Comparison of ENCODE assay signal across 20 cellular contexts in the genomic region with DNA sequence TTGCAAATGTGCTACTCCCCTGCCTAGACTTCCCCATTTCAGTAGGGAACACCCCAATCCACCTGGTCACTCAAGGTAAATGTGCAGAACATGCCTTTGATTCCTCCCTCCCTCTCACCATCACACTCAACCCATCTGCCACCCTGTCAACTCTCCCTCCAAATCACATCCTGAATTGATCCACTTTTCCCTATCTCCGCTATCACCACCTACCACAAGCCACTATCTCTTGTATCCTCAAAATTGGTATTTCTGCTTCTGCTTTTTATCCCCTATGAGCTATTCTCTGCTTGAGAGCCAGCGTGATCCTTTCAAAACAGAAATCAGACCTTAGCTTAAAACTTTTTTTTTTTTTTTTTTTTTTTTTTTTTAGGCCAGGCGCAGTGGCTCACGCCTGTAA.
"Had no signal": no experiment of that assay in that cellular context is flagged by ENCODE, and none has a peak within 500 bp of the region (broad histone marks: within the 10 kb centered on the region; RNA-seq: fewer than 3 reads in every experiment).

No MANE protein-coding gene starts in this region.

- H3K27me3 ChIP-seq: esophagus squamous epithelium, right lobe of liver, tibial artery, upper lobe of left lung, uterus had no signal

- H3K4me3 ChIP-seq: esophagus squamous epithelium, psoas muscle, right lobe of liver, tibial artery, upper lobe of left lung, uterus had no signal

- H3K36me3 ChIP-seq: esophagus squamous epithelium, right lobe of liver, tibial artery, upper lobe of left lung, uterus had no signal

- H3K9me3 Mint-ChIP-seq: stimulated activated effector memory CD8-positive, alpha-beta T cell treated with anti-CD3 and anti-CD28 coated beads, Interleukin-12 subunit alpha, Interleukin-12 subunit beta, amount 100 ng/mL, for 72 hours; stimulated activated naive CD8-positive, alpha-beta T cell treated with anti-CD3 and anti-CD28 coated beads, Interleukin-15, Interleukin-2, amounts not matched to agents 100 ng/mL and 50 ng/mL, for 24 hours had no signal

- H3K27me3 Mint-ChIP-seq: dendritic cell treated with granulocyte-macrophage colony-stimulating factor and Interleukin-4, amounts not matched to agents 40 ng/mL and 50 ng/mL, for 4 days; stimulated activated naive CD8-positive, alpha-beta T cell treated with anti-CD3 and anti-CD28 coated beads, Interleukin-15, Interleukin-2, amounts not matched to agents 100 ng/mL and 50 ng/mL, for 24 hours had no signal

- ATAC-seq: naive thymus-derived CD4-positive, alpha-beta T cell; psoas muscle; right lobe of liver; stimulated activated effector memory CD8-positive, alpha-beta T cell treated with anti-CD3 and anti-CD28 coated beads, Interleukin-12 subunit alpha, Interleukin-12 subunit beta, amount 100 ng/mL, for 72 hours had no signal

- H3K27ac ChIP-seq: esophagus squamous epithelium, parathyroid adenoma, psoas muscle, right lobe of liver, tibial artery, upper lobe of left lung, uterus had no signal

- H3K4me1 ChIP-seq: parathyroid adenoma, psoas muscle, uterus had no signal

- DNase-seq: esophagus squamous epithelium; foreskin fibroblast; head of caudate nucleus; hypothalamus; kidney glomerular epithelial cell; naive thymus-derived CD4-positive, alpha-beta T cell; nephron progenitor cell; psoas muscle; retina; right lobe of liver; stimulated activated CD4-positive, alpha-beta T cell treated with anti-CD3 and anti-CD28 coated beads, Interleukin-4, amount 100 ng/mL, for 1 hour; stimulated activated CD8-positive, alpha-beta memory T cell treated with anti-CD3 and anti-CD28 coated beads, Interleukin-4, amount 100 ng/mL, for 48 hours; tibial artery; upper lobe of left lung; uterus had no signal

- H3K4me3 Mint-ChIP-seq: dendritic cell treated with granulocyte-macrophage colony-stimulating factor and Interleukin-4, amounts not matched to agents 40 ng/mL and 50 ng/mL, for 4 days; naive thymus-derived CD4-positive, alpha-beta T cell; nephron progenitor cell; stimulated activated effector memory CD8-positive, alpha-beta T cell treated with anti-CD3 and anti-CD28 coated beads, Interleukin-12 subunit alpha, Interleukin-12 subunit beta, amount 100 ng/mL, for 72 hours; stimulated activated naive CD8-positive, alpha-beta T cell treated with anti-CD3 and anti-CD28 coated beads, Interleukin-15, Interleukin-2, amounts not matched to agents 100 ng/mL and 50 ng/mL, for 24 hours had no signal

- H3K9me3 ChIP-seq: esophagus squamous epithelium, psoas muscle, right lobe of liver, tibial artery, upper lobe of left lung, uterus had no signal

- H3K27ac Mint-ChIP-seq: dendritic cell treated with granulocyte-macrophage colony-stimulating factor and Interleukin-4, amounts not matched to agents 40 ng/mL and 50 ng/mL, for 4 days; naive thymus-derived CD4-positive, alpha-beta T cell; nephron progenitor cell; stimulated activated effector memory CD8-positive, alpha-beta T cell treated with anti-CD3 and anti-CD28 coated beads, Interleukin-12 subunit alpha, Interleukin-12 subunit beta, amount 100 ng/mL, for 72 hours; stimulated activated naive CD8-positive, alpha-beta T cell treated with anti-CD3 and anti-CD28 coated beads, Interleukin-15, Interleukin-2, amounts not matched to agents 100 ng/mL and 50 ng/mL, for 24 hours had no signal

- FAIRE-seq: islet of Langerhans had no signal
